Comparison of ENCODE assay signal across 1 cellular context in the genomic region with DNA sequence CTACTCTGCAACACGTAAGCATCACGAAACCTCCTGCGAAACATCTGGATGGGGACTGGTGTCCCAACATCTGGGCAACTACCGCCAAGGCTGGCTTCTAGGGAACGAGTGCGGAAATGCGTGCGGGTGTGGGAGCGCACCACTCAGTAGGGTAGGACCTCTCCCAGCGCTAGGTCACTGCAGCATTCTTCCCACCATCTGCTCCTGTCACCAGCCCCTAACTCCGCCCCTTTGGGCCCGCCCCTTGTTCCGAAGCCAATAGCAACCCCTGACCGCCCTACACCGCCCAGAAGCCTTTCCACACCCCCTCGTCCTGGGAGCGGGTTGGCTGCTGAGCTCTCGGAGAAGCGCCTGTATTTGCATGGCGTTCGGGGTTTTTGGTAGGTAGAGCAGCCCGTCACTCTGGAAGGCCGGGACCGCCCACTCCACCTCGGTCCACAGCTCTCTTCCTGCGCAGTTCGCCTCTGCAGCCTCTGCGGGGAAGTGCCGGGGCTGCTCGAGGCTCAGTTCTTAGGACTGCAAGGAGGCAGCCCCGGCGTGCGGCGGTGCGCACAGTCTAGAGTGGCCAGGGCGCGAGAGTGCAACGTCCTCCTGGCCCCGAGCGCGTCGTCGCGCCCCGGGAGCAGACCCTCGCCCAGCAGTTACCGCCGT.
TF ChIP-seq lines count a peak whose summit lies in the region.

Gene HS3ST3B1 (plus strand): TSS at position 454 of the 651 bp plus-strand sequence. CDS start 438 bp downstream, outside the sequence.

TF ChIP-seq in HepG2, 621 proteins besides CTCF, POLR2A, EP300 and RAD21 (continued from another document and continues in another):
- TF ChIP-seq, protein P1, sequence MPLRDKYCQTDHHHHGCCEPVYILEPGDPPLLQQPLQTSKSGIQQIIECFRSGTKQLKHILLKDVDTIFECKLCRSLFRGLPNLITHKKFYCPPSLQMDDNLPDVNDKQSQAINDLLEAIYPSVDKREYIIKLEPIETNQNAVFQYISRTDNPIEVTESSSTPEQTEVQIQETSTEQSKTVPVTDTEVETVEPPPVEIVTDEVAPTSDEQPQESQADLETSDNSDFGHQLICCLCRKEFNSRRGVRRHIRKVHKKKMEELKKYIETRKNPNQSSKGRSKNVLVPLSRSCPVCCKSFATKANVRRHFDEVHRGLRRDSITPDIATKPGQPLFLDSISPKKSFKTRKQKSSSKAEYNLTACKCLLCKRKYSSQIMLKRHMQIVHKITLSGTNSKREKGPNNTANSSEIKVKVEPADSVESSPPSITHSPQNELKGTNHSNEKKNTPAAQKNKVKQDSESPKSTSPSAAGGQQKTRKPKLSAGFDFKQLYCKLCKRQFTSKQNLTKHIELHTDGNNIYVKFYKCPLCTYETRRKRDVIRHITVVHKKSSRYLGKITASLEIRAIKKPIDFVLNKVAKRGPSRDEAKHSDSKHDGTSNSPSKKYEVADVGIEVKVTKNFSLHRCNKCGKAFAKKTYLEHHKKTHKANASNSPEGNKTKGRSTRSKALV (CRISPR knock-in tag; IDR thresholded peaks at IDR 0.05): peak; percentile 94
- TF ChIP-seq, protein P2, sequence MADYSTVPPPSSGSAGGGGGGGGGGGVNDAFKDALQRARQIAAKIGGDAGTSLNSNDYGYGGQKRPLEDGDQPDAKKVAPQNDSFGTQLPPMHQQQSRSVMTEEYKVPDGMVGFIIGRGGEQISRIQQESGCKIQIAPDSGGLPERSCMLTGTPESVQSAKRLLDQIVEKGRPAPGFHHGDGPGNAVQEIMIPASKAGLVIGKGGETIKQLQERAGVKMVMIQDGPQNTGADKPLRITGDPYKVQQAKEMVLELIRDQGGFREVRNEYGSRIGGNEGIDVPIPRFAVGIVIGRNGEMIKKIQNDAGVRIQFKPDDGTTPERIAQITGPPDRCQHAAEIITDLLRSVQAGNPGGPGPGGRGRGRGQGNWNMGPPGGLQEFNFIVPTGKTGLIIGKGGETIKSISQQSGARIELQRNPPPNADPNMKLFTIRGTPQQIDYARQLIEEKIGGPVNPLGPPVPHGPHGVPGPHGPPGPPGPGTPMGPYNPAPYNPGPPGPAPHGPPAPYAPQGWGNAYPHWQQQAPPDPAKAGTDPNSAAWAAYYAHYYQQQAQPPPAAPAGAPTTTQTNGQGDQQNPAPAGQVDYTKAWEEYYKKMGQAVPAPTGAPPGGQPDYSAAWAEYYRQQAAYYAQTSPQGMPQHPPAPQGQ (CRISPR knock-in tag; IDR thresholded peaks at IDR 0.05; ENCODE audit: borderline replicate concordance): 0 out of 2 replicates have a peak, but pooled peaks have one; percentile 63
- TF ChIP-seq PRPF4 (IDR thresholded peaks at IDR 0.05; ENCODE audit: low read depth, low read length, poor library complexity, severe bottlenecking) (no peak), ZNF263 (CRISPR knock-in tag; IDR thresholded peaks at IDR 0.05) (no peak; the same call in 1 of the 2 replicates), DNMT3B (CRISPR knock-in tag; conservative IDR thresholded peaks at IDR 0.05) (0 out of 2 replicates have a peak, but pooled peaks have one; percentile 70), ZNF446 (CRISPR knock-in tag; IDR thresholded peaks at IDR 0.05) (no peak; the same call in 1 of the 2 replicates), ZHX2 (IDR thresholded peaks at IDR 0.05; ENCODE audit: low read depth) (peak; percentile 35; the same call in 1 of the 2 replicates), ZHX2 (CRISPR knock-in tag; IDR thresholded peaks at IDR 0.05; ENCODE audit: borderline replicate concordance) (no peak), HHEX (CRISPR knock-in tag; IDR thresholded peaks at IDR 0.05) (no peak), BATF2 (CRISPR knock-in tag; IDR thresholded peaks at IDR 0.05) (0 out of 2 replicates have a peak, but pooled peaks have one; percentile 19), MXD3 (CRISPR knock-in tag; IDR thresholded peaks at IDR 0.05) (peak; percentile 85), PHF21A (CRISPR knock-in tag; IDR thresholded peaks at IDR 0.05) (peak; percentile 48; the same call in 1 of the 2 replicates), PAX8 (CRISPR knock-in tag; IDR thresholded peaks at IDR 0.05; ENCODE audit: borderline replicate concordance) (peak; percentile 11; the same call in 1 of the 2 replicates), MAZ (IDR thresholded peaks at IDR 0.05; ENCODE audit: borderline replicate concordance, low read depth, low read length) (peak; percentile 55; the same call in 1 of the 2 replicates), MAZ (CRISPR knock-in tag; IDR thresholded peaks at IDR 0.05; ENCODE audit: low read depth) (peak; percentile 82; the same call in 1 of the 2 replicates), ZNF775 (CRISPR knock-in tag; IDR thresholded peaks at IDR 0.05; ENCODE audit: borderline replicate concordance) (peak; percentile 33; the same call in 1 of the 2 replicates), ZSCAN22 (CRISPR knock-in tag; IDR thresholded peaks at IDR 0.05) (no peak), ZNF121 (CRISPR knock-in tag; IDR thresholded peaks at IDR 0.05) (no peak), ZNF678 (CRISPR knock-in tag; IDR thresholded peaks at IDR 0.05) (no peak), GATAD2A (CRISPR knock-in tag; IDR thresholded peaks at IDR 0.05) (peak; percentile 71), ZKSCAN8 (CRISPR knock-in tag; IDR thresholded peaks at IDR 0.05; ENCODE audit: borderline replicate concordance) (0 out of 2 replicates have a peak, but pooled peaks have one; percentile 21), ZMYM3 (CRISPR knock-in tag; IDR thresholded peaks at IDR 0.05) (no peak), SIX4 (CRISPR knock-in tag; IDR thresholded peaks at IDR 0.05) (no peak), MLXIP (CRISPR knock-in tag; IDR thresholded peaks at IDR 0.05; ENCODE audit: borderline replicate concordance) (0 out of 2 replicates have a peak, but pooled peaks have one; percentile 56), CENPBD1 (CRISPR knock-in tag; IDR thresholded peaks at IDR 0.05; ENCODE audit: borderline replicate concordance, low read depth) (no peak), CC2D1A (CRISPR knock-in tag; IDR thresholded peaks at IDR 0.05) (no peak), HIC2 (CRISPR knock-in tag; IDR thresholded peaks at IDR 0.05; ENCODE audit: low read depth) (no peak), SMARCE1 (IDR thresholded peaks at IDR 0.05; ENCODE audit: borderline replicate concordance) (no peak)
- TF ChIP-seq, protein P3, sequence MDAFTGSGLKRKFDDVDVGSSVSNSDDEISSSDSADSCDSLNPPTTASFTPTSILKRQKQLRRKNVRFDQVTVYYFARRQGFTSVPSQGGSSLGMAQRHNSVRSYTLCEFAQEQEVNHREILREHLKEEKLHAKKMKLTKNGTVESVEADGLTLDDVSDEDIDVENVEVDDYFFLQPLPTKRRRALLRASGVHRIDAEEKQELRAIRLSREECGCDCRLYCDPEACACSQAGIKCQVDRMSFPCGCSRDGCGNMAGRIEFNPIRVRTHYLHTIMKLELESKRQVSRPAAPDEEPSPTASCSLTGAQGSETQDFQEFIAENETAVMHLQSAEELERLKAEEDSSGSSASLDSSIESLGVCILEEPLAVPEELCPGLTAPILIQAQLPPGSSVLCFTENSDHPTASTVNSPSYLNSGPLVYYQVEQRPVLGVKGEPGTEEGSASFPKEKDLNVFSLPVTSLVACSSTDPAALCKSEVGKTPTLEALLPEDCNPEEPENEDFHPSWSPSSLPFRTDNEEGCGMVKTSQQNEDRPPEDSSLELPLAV (CRISPR knock-in tag; conservative IDR thresholded peaks at IDR 0.05; ENCODE audit: low read depth): no peak
- TF ChIP-seq, protein P4, sequence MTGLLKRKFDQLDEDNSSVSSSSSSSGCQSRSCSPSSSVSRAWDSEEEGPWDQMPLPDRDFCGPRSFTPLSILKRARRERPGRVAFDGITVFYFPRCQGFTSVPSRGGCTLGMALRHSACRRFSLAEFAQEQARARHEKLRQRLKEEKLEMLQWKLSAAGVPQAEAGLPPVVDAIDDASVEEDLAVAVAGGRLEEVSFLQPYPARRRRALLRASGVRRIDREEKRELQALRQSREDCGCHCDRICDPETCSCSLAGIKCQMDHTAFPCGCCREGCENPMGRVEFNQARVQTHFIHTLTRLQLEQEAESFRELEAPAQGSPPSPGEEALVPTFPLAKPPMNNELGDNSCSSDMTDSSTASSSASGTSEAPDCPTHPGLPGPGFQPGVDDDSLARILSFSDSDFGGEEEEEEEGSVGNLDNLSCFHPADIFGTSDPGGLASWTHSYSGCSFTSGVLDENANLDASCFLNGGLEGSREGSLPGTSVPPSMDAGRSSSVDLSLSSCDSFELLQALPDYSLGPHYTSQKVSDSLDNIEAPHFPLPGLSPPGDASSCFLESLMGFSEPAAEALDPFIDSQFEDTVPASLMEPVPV (CRISPR knock-in tag; IDR thresholded peaks at IDR 0.05): no peak
- TF ChIP-seq, protein P5, sequence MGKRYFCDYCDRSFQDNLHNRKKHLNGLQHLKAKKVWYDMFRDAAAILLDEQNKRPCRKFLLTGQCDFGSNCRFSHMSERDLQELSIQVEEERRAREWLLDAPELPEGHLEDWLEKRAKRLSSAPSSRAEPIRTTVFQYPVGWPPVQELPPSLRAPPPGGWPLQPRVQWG (CRISPR knock-in tag; IDR thresholded peaks at IDR 0.05; ENCODE audit: borderline replicate concordance, low read depth): no peak
